In genomic region chr12:50039151-50039835, GRCh38 we compare ENCODE assay signal across 8 cellular contexts. TPM values are rescaled to one million over a fixed set of nuclear protein-coding genes. Genes with fewer than 3 reads are reported as not detected.
A peak's percentile ranks its signal among the peaks of the same experiment; 100 is the strongest.
DNase-seq lines count a peak whose midpoint lies in the region; ATAC-seq and TF ChIP-seq lines count a peak whose summit lies in the region.

No MANE protein-coding gene starts in this region.

- no peaks in the 10 kb centered on the region for H3K9me3 ChIP-seq in esophagus muscularis mucosa

- DNase-seq in D341Med (ENCODE audit: low spot score): peak; percentile 86
- DNase-seq in Jurkat, Clone E6-1 (ENCODE audit: low read depth, low spot score): peak; percentile 74
- DNase-seq in OCI-M2 (lab: John Stamatoyannopoulos, UW; ENCODE audit: unreplicated experiment): peak; percentile 38
- peak; percentile 84 for DNase-seq in activated T-cell treated with anti-CD3 and anti-CD28 coated beads for 48 hours (ENCODE audit: low read depth)
- DNase-seq in esophagus muscularis mucosa (ENCODE audit: extremely low spot score): peak; percentile 97
- peak; percentile 63 to 91 (median 79) for DNase-seq in naive thymus-derived CD8-positive, alpha-beta T cell
- peak; percentile 67 to 74 for DNase-seq in stimulated activated CD8-positive, alpha-beta memory T cell treated with anti-CD3 and anti-CD28 coated beads, Interleukin-7, amount 100 ng/mL, for 4 hours (ENCODE audit: low read depth in 2 of 2)

- H3K9me3 Mint-ChIP-seq in naive thymus-derived CD8-positive, alpha-beta T cell: no peaks in the 10 kb centered on the region

- POLR2A ChIA-PET in naive thymus-derived CD8-positive, alpha-beta T cell (lab: Charles Lee): interaction anchor here (0.8 to 2.5 kb wide), 5 partner anchors 17 to 72 kb away, joined by 3 to 9 read pairs (median 6); no protein-coding TSS in a partner anchor

- TF ChIP-seq CTCF in esophagus muscularis mucosa (IDR thresholded peaks at IDR 0.05): peak; percentile 80 to 94 (median 87)

- no peak overlapping the region for H3K4me3 ChIP-seq in Jurkat, Clone E6-1 (ENCODE audit: low read length)
- no peak overlapping the region for H3K4me3 ChIP-seq in esophagus muscularis mucosa

- peak overlapping the region in 2 of 10 donors; percentile 47 to 61 for H3K27ac Mint-ChIP-seq in naive thymus-derived CD8-positive, alpha-beta T cell

- no peaks in the 10 kb centered on the region for H3K36me3 Mint-ChIP-seq in naive thymus-derived CD8-positive, alpha-beta T cell

- peaks cover 1 to 21% (median 4%) of the 10 kb centered on the region in 5 donors for H3K27me3 Mint-ChIP-seq in naive thymus-derived CD8-positive, alpha-beta T cell

- no peaks in the 10 kb centered on the region for H3K36me3 ChIP-seq in esophagus muscularis mucosa

- peaks cover 0 to 4% (median 0%) of the 10 kb centered on the region in 4 donors for H3K27me3 ChIP-seq in esophagus muscularis mucosa

- intact Hi-C loops in esophagus muscularis mucosa (cut with DNase I): no loop called here

- peaks cover 0 to 2% (median 0%) of the 10 kb centered on the region in 4 donors for H3K4me1 Mint-ChIP-seq in naive thymus-derived CD8-positive, alpha-beta T cell

- H3K27ac ChIP-seq in esophagus muscularis mucosa (replicated peaks in 1 of 4): no peak overlapping the region

- no peak for TF ChIP-seq EP300 in esophagus muscularis mucosa (IDR thresholded peaks at IDR 0.05)

- peak; percentile 92 to 98 for ATAC-seq in naive thymus-derived CD8-positive, alpha-beta T cell
- no peak for ATAC-seq in HG03196 (IDR thresholded peaks at IDR 0.05; ENCODE audit: unreplicated experiment)

- 73% methylated on average over 6 of the region's 9 CpGs for WGBS in esophagus muscularis mucosa

- no peak overlapping the region for H3K4me3 Mint-ChIP-seq in naive thymus-derived CD8-positive, alpha-beta T cell

- H3K4me1 ChIP-seq in esophagus muscularis mucosa: no peaks in the 10 kb centered on the region

- no peak for TF ChIP-seq POLR2A in esophagus muscularis mucosa (IDR thresholded peaks at IDR 0.05; ENCODE audit: low read depth)

RNA-seq across cellular contexts. Expression of gene RACGAP1, which starts 14.0 kb away (rescaled TPM):
- 133 TPM for polyA plus RNA-seq in Jurkat, Clone E6-1 (2012; ENCODE audit: insufficient read depth, insufficient read length)
- total RNA-seq in esophagus muscularis mucosa: 10 to 100 TPM; 10.5 to 13.3 (median 11.4) TPM
- total RNA-seq in naive thymus-derived CD8-positive, alpha-beta T cell: 10 to 100 TPM; 11.0 to 12.8 TPM
- polyA plus RNA-seq in naive thymus-derived CD8-positive, alpha-beta T cell: 10 to 100 TPM in 1 of 3 donors, 1 to 10 TPM in 2; 8.4 to 11.5 (median 8.6) TPM

RNA-seq across cellular contexts. Expression of gene ASIC1, which starts 18.1 kb away (rescaled TPM):
- 40.0 TPM for polyA plus RNA-seq in Jurkat, Clone E6-1 (2012; ENCODE audit: insufficient read depth, insufficient read length)
- 1 to 10 TPM in 3 of 4 donors, under 1 TPM in 1; 0.66 to 5.6 (median 2.9) TPM for total RNA-seq in esophagus muscularis mucosa
- 10 to 100 TPM; 11.7 to 12.2 TPM for total RNA-seq in naive thymus-derived CD8-positive, alpha-beta T cell
- 1 to 10 TPM in 2 of 3 donors, under 1 TPM in 1; 0.97 to 1.3 (median 1.0) TPM for polyA plus RNA-seq in naive thymus-derived CD8-positive, alpha-beta T cell

RNA-seq across cellular contexts. Expression of gene SMARCD1, which starts 45.8 kb away (rescaled TPM):
- polyA plus RNA-seq in Jurkat, Clone E6-1 (2012; ENCODE audit: insufficient read depth, insufficient read length): 141 TPM
- total RNA-seq in esophagus muscularis mucosa: 10 to 100 TPM; 20.3 to 72.4 (median 45.2) TPM
- 10 to 100 TPM; 63.1 to 71.8 TPM for total RNA-seq in naive thymus-derived CD8-positive, alpha-beta T cell
- 10 to 100 TPM in 2 of 3 donors, 1 to 10 TPM in 1; 9.7 to 16.8 (median 16.0) TPM for polyA plus RNA-seq in naive thymus-derived CD8-positive, alpha-beta T cell

Comparison
In these comparisons a context has a peak if more than half of its experiments do, and no peak if none do; other contexts are left out.
1. DNase-seq: peak in every context shown above with its lines; median percentile 97 in esophagus muscularis mucosa; 86 in D341Med; 84 in activated T-cell treated with anti-CD3 and anti-CD28 coated beads for 48 hours; 79 in naive thymus-derived CD8-positive, alpha-beta T cell; 74 in Jurkat, Clone E6-1; 70 in stimulated activated CD8-positive, alpha-beta memory T cell treated with anti-CD3 and anti-CD28 coated beads, Interleukin-7, amount 100 ng/mL, for 4 hours; 38 in OCI-M2.